In the genomic region with DNA sequence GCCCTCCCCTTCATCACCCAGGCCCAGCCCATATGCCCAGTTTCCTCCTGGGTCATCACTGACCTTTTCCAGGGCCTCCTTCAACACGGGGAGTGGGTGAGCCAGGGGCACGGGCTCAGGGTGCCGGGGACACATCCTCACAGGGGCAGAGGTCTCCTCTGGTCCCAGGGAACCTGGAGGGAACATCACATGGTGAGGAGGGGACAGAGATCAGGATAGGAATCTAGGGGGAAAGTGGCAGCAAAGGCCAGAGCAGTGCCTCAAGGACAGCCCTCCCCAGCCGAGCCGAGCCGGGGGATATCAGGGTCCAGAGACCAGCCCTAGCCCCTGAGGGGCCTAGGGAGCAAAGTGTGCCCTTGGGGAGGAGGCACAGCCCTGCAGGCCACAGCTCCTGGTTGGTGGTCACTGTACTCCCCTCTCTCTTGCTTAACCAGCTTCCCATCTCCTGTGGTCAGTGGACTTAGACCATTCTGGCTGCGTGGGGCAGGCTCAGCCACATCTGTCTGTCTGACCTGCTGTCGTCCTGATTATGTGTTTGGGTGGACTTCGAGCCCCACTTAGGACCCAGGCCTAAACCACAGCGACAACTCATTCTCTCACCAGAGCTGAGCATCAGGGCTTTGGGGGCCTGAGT, we compare ENCODE assay signal across 1 cellular context.
TF ChIP-seq lines count a peak whose summit lies in the region.

No MANE protein-coding gene starts in this region.

TF ChIP-seq in HepG2, 621 proteins besides CTCF, POLR2A, EP300 and RAD21 (continued from another document and continues in another):
- TF ChIP-seq DMAP1 (CRISPR knock-in tag; IDR thresholded peaks at IDR 0.05) (no peak), ZNF703 (CRISPR knock-in tag; IDR thresholded peaks at IDR 0.05; ENCODE audit: borderline replicate concordance) (no peak), ZNF441 (CRISPR knock-in tag; IDR thresholded peaks at IDR 0.05; ENCODE audit: borderline replicate concordance) (no peak), NCOA2 (CRISPR knock-in tag; IDR thresholded peaks at IDR 0.05) (peak; percentile 51; the same call in 1 of the 2 replicates), TCF12 (IDR thresholded peaks at IDR 0.05) (no peak), TCF12 (CRISPR knock-in tag; IDR thresholded peaks at IDR 0.05) (peak; percentile 86), SALL1 (CRISPR knock-in tag; IDR thresholded peaks at IDR 0.05) (peak; percentile 97), TEAD3 (CRISPR knock-in tag; optimal IDR thresholded peaks at IDR 0.05; ENCODE audit: borderline replicate concordance) (peak; percentile 63), HNF4A (CRISPR knock-in tag; IDR thresholded peaks at IDR 0.05) (peak; percentile 98), GABPB1 (CRISPR knock-in tag; IDR thresholded peaks at IDR 0.05) (peak; percentile 26; the same call in 1 of the 2 replicates), GPN1 (CRISPR knock-in tag; IDR thresholded peaks at IDR 0.05; ENCODE audit: borderline replicate concordance) (no peak), ZNF670 (CRISPR knock-in tag; IDR thresholded peaks at IDR 0.05; ENCODE audit: borderline replicate concordance) (peak; percentile 54; the same call in 1 of the 2 replicates), FOXP1 (IDR thresholded peaks at IDR 0.05) (no peak), FOXP1 (CRISPR knock-in tag; IDR thresholded peaks at IDR 0.05) (peak; percentile 32; the same call in 1 of the 2 replicates), CEBPG (CRISPR knock-in tag; IDR thresholded peaks at IDR 0.05) (peak; percentile 79), TRIM24 (CRISPR knock-in tag; IDR thresholded peaks at IDR 0.05) (peak; percentile 69; the same call in 1 of the 2 replicates), KLF16 (CRISPR knock-in tag; IDR thresholded peaks at IDR 0.05) (peak in 1 of 2 experiments; percentile 61; a peak in 1 of 4 replicates), PAX8 (CRISPR knock-in tag; IDR thresholded peaks at IDR 0.05; ENCODE audit: borderline replicate concordance) (no peak), ZNF709 (CRISPR knock-in tag; IDR thresholded peaks at IDR 0.05) (peak; percentile 65; the same call in 1 of the 2 replicates), RXRB (CRISPR knock-in tag; IDR thresholded peaks at IDR 0.05; ENCODE audit: borderline replicate concordance) (no peak), EED (CRISPR knock-in tag; IDR thresholded peaks at IDR 0.05) (0 out of 2 replicates have a peak, but pooled peaks have one; percentile 60), ZNF546 (CRISPR knock-in tag; conservative IDR thresholded peaks at IDR 0.05) (0 out of 2 replicates have a peak, but pooled peaks have one; percentile 34), JARID2 (CRISPR knock-in tag; IDR thresholded peaks at IDR 0.05; ENCODE audit: insufficient replicate concordance) (no peak), ZMAT3 (CRISPR knock-in tag; conservative IDR thresholded peaks at IDR 0.05) (0 out of 2 replicates have a peak, but pooled peaks have one; percentile 8), ZNF234 (CRISPR knock-in tag; conservative IDR thresholded peaks at IDR 0.05) (0 out of 2 replicates have a peak, but pooled peaks have one; percentile 39), ZNF746 (CRISPR knock-in tag; IDR thresholded peaks at IDR 0.05) (peak; percentile 95), ZMYM3 (CRISPR knock-in tag; IDR thresholded peaks at IDR 0.05) (peak; percentile 94), ZFAT (CRISPR knock-in tag; conservative IDR thresholded peaks at IDR 0.05) (no peak), ZNF331 (CRISPR knock-in tag; IDR thresholded peaks at IDR 0.05) (peak; percentile 83), ZNF761 (CRISPR knock-in tag; conservative IDR thresholded peaks at IDR 0.05) (peak; percentile 83; the same call in 1 of the 2 replicates)
- TF ChIP-seq, protein P1, sequence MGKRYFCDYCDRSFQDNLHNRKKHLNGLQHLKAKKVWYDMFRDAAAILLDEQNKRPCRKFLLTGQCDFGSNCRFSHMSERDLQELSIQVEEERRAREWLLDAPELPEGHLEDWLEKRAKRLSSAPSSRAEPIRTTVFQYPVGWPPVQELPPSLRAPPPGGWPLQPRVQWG (CRISPR knock-in tag; IDR thresholded peaks at IDR 0.05; ENCODE audit: borderline replicate concordance, low read depth), result no peak
- TF ChIP-seq, protein P2, sequence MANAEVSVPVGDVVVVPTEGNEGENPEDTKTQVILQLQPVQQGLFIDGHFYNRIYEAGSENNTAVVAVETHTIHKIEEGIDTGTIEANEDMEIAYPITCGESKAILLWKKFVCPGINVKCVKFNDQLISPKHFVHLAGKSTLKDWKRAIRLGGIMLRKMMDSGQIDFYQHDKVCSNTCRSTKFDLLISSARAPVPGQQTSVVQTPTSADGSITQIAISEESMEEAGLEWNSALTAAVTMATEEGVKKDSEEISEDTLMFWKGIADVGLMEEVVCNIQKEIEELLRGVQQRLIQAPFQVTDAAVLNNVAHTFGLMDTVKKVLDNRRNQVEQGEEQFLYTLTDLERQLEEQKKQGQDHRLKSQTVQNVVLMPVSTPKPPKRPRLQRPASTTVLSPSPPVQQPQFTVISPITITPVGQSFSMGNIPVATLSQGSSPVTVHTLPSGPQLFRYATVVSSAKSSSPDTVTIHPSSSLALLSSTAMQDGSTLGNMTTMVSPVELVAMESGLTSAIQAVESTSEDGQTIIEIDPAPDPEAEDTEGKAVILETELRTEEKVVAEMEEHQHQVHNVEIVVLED (CRISPR knock-in tag; IDR thresholded peaks at IDR 0.05; ENCODE audit: borderline replicate concordance), result peak; percentile 46; the same call in 1 of the 2 replicates
- TF ChIP-seq, protein P3, sequence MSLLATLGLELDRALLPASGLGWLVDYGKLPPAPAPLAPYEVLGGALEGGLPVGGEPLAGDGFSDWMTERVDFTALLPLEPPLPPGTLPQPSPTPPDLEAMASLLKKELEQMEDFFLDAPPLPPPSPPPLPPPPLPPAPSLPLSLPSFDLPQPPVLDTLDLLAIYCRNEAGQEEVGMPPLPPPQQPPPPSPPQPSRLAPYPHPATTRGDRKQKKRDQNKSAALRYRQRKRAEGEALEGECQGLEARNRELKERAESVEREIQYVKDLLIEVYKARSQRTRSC (CRISPR knock-in tag; IDR thresholded peaks at IDR 0.05; ENCODE audit: low read depth), result no peak
- TF ChIP-seq, protein P4, sequence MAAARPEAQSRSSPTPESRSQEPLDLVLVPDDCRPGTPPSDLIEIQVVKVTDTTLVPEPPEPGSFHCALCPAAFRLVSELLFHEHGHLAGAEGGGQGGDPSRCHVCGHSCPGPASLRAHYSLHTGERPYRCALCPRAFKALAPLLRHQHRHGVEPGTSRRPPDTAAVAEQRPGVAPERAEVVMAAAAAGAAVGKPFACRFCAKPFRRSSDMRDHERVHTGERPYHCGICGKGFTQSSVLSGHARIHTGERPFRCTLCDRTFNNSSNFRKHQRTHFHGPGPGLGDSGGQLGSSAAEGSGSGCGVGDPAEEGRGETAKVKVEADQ (CRISPR knock-in tag; IDR thresholded peaks at IDR 0.05; ENCODE audit: borderline replicate concordance), result peak; percentile 52; the same call in 1 of the 2 replicates
- TF ChIP-seq, protein P5, sequence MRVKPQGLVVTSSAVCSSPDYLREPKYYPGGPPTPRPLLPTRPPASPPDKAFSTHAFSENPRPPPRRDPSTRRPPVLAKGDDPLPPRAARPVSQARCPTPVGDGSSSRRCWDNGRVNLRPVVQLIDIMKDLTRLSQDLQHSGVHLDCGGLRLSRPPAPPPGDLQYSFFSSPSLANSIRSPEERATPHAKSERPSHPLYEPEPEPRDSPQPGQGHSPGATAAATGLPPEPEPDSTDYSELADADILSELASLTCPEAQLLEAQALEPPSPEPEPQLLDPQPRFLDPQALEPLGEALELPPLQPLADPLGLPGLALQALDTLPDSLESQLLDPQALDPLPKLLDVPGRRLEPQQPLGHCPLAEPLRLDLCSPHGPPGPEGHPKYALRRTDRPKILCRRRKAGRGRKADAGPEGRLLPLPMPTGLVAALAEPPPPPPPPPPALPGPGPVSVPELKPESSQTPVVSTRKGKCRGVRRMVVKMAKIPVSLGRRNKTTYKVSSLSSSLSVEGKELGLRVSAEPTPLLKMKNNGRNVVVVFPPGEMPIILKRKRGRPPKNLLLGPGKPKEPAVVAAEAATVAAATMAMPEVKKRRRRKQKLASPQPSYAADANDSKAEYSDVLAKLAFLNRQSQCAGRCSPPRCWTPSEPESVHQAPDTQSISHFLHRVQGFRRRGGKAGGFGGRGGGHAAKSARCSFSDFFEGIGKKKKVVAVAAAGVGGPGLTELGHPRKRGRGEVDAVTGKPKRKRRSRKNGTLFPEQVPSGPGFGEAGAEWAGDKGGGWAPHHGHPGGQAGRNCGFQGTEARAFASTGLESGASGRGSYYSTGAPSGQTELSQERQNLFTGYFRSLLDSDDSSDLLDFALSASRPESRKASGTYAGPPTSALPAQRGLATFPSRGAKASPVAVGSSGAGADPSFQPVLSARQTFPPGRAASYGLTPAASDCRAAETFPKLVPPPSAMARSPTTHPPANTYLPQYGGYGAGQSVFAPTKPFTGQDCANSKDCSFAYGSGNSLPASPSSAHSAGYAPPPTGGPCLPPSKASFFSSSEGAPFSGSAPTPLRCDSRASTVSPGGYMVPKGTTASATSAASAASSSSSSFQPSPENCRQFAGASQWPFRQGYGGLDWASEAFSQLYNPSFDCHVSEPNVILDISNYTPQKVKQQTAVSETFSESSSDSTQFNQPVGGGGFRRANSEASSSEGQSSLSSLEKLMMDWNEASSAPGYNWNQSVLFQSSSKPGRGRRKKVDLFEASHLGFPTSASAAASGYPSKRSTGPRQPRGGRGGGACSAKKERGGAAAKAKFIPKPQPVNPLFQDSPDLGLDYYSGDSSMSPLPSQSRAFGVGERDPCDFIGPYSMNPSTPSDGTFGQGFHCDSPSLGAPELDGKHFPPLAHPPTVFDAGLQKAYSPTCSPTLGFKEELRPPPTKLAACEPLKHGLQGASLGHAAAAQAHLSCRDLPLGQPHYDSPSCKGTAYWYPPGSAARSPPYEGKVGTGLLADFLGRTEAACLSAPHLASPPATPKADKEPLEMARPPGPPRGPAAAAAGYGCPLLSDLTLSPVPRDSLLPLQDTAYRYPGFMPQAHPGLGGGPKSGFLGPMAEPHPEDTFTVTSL (CRISPR knock-in tag; IDR thresholded peaks at IDR 0.05; ENCODE audit: borderline replicate concordance), result 0 out of 2 replicates have a peak, but pooled peaks have one; percentile 30
- TF ChIP-seq, protein P6, sequence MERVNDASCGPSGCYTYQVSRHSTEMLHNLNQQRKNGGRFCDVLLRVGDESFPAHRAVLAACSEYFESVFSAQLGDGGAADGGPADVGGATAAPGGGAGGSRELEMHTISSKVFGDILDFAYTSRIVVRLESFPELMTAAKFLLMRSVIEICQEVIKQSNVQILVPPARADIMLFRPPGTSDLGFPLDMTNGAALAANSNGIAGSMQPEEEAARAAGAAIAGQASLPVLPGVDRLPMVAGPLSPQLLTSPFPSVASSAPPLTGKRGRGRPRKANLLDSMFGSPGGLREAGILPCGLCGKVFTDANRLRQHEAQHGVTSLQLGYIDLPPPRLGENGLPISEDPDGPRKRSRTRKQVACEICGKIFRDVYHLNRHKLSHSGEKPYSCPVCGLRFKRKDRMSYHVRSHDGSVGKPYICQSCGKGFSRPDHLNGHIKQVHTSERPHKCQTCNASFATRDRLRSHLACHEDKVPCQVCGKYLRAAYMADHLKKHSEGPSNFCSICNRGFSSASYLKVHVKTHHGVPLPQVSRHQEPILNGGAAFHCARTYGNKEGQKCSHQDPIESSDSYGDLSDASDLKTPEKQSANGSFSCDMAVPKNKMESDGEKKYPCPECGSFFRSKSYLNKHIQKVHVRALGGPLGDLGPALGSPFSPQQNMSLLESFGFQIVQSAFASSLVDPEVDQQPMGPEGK (CRISPR knock-in tag; IDR thresholded peaks at IDR 0.05), result peak; percentile 87
- TF ChIP-seq, protein P7, sequence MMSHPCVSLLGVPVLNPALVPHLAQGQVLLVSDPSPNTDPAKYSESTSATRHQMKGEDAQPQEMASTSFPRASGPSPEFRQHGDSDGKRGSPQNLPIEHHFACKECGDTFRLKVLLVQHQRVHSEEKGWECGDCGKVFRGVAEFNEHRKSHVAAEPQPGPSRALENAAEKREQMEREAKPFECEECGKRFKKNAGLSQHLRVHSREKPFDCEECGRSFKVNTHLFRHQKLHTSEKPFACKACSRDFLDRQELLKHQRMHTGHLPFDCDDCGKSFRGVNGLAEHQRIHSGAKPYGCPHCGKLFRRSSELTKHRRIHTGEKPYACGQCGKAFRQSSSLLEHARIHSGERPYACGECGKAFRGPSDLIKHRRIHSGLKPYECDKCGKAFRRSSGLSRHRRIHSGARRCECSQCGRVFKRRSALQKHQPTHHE (CRISPR knock-in tag; IDR thresholded peaks at IDR 0.05; ENCODE audit: borderline replicate concordance), result no peak
- TF ChIP-seq, protein P8, sequence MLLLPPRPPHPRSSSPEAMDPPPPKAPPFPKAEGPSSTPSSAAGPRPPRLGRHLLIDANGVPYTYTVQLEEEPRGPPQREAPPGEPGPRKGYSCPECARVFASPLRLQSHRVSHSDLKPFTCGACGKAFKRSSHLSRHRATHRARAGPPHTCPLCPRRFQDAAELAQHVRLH (CRISPR knock-in tag; IDR thresholded peaks at IDR 0.05; ENCODE audit: borderline replicate concordance, low read depth), result peak; percentile 44; the same call in 1 of the 2 replicates
- TF ChIP-seq, protein P9, sequence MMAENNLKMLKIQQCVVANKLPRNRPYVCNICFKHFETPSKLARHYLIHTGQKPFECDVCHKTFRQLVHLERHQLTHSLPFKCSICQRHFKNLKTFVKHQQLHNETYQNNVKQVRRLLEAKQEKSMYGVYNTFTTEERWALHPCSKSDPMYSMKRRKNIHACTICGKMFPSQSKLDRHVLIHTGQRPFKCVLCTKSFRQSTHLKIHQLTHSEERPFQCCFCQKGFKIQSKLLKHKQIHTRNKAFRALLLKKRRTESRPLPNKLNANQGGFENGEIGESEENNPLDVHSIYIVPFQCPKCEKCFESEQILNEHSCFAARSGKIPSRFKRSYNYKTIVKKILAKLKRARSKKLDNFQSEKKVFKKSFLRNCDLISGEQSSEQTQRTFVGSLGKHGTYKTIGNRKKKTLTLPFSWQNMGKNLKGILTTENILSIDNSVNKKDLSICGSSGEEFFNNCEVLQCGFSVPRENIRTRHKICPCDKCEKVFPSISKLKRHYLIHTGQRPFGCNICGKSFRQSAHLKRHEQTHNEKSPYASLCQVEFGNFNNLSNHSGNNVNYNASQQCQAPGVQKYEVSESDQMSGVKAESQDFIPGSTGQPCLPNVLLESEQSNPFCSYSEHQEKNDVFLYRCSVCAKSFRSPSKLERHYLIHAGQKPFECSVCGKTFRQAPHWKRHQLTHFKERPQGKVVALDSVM (CRISPR knock-in tag; IDR thresholded peaks at IDR 0.05), result peak; percentile 50; the same call in 1 of the 2 replicates
- TF ChIP-seq, protein P10, sequence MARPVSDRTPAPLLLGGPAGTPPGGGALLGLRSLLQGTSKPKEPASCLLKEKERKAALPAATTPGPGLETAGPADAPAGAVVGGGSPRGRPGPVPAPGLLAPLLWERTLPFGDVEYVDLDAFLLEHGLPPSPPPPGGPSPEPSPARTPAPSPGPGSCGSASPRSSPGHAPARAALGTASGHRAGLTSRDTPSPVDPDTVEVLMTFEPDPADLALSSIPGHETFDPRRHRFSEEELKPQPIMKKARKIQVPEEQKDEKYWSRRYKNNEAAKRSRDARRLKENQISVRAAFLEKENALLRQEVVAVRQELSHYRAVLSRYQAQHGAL (CRISPR knock-in tag; IDR thresholded peaks at IDR 0.05; ENCODE audit: not compliant biosample characterization), result no peak
- TF ChIP-seq, protein P11, sequence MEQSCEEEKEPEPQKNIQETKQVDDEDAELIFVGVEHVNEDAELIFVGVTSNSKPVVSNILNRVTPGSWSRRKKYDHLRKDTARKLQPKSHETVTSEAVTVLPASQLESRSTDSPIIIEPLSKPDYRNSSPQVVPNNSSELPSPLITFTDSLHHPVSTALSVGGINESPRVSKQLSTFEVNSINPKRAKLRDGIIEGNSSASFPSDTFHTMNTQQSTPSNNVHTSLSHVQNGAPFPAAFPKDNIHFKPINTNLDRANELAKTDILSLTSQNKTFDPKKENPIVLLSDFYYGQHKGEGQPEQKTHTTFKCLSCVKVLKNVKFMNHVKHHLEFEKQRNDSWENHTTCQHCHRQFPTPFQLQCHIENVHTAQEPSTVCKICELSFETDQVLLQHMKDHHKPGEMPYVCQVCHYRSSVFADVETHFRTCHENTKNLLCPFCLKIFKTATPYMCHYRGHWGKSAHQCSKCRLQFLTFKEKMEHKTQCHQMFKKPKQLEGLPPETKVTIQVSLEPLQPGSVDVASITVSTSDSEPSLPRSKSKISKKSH (CRISPR knock-in tag; IDR thresholded peaks at IDR 0.05; ENCODE audit: borderline replicate concordance), result peak; percentile 82; the same call in 1 of the 2 replicates
